ENCODE assay signal across 5 cellular contexts in genomic region chr2:216384409-216384808, GRCh38. TPM values are rescaled to one million over a fixed set of nuclear protein-coding genes. Genes with fewer than 3 reads are reported as not detected.
"Had no signal": no experiment of that assay in that cellular context is flagged by ENCODE, and none has a peak within 500 bp of the region (broad histone marks: within the 10 kb centered on the region; RNA-seq: fewer than 3 reads in every experiment).

No MANE protein-coding gene starts in this region.

RNA-seq across cellular contexts. Expression of gene MARCHF4, which starts 12.1 kb away (rescaled TPM):
- total RNA-seq: esophagus muscularis mucosa, gastroesophageal sphincter, kidney, left ventricle myocardium superior, mesenteric fat pad had no signal
